8 cellular contexts compared by ENCODE assay signal in genomic region chr16:67483150-67483549, GRCh38. TPM values are rescaled to one million over a fixed set of nuclear protein-coding genes. Genes with fewer than 3 reads are reported as not detected.
DNase-seq lines count a peak whose midpoint lies in the region; ATAC-seq and TF ChIP-seq lines count a peak whose summit lies in the region.

TSS of gene AGRP (minus strand) at chr16:67483547. CDS start at chr16:67483398, 149 bp downstream.

- no peak for ATAC-seq in GM19351 (IDR thresholded peaks at IDR 0.05; ENCODE audit: unreplicated experiment)

- H3K27ac Mint-ChIP-seq in neural crest cell (ENCODE audit: unreplicated experiment) = no peak within 1 kb of the TSS

- H3K27me3 ChIP-seq in BLaER1 (no peaks in the 10 kb centered on the region), colonic mucosa (no peaks in the 10 kb centered on the region)

- DNase-seq in colonic mucosa (no peak), neural crest cell (ENCODE audit: low read depth, low spot score) (no peak), HCEC 1CT (no peak), NCI-H1694 treated with DMSO at 0.1 percent for 48 hours (lab: John Stamatoyannopoulos, UW) (no peak), Ammon's horn (ENCODE audit: low spot score) (no peak)

- H3K36me3 Mint-ChIP-seq in neural crest cell (ENCODE audit: low read depth) = no peaks in the 10 kb centered on the region

- no peak for TF ChIP-seq CTCF in colonic mucosa (IDR thresholded peaks at IDR 0.05)
- no peak for TF ChIP-seq CTCF in neural crest cell (conservative IDR thresholded peaks at IDR 0.05)

- intact Hi-C loops in colonic mucosa (cut with DNase I) = loop anchor here (5.0 kb wide), 1 partner anchor 39 kb away; no protein-coding TSS in a partner anchor

- peak within 1 kb of the TSS; percentile 100 for H3K4me3 Mint-ChIP-seq in neural crest cell

- no peaks in the 10 kb centered on the region for H3K9me3 ChIP-seq in BLaER1
- H3K9me3 ChIP-seq in KOPT-K1 (ENCODE audit: insufficient read depth, low read length, poor library complexity, severe bottlenecking) = no peaks in the 10 kb centered on the region
- no peaks in the 10 kb centered on the region for H3K9me3 ChIP-seq in colonic mucosa

- peaks cover 14% of the 10 kb centered on the region for H4K20me1 ChIP-seq in BLaER1

- peak within 1 kb of the TSS; percentile 85 for H3K9ac ChIP-seq in BLaER1
- peak within 1 kb of the TSS; percentile 38 to 99 for H3K9ac ChIP-seq in colonic mucosa (ENCODE audit: low read depth in 2 of 2, low read length in 2 of 2)

- H3K4me2 ChIP-seq in BLaER1 = peak within 1 kb of the TSS; percentile 94

- H3K36me3 ChIP-seq in BLaER1 = peaks cover 6% of the 10 kb centered on the region; the same call in 1 of the 2 replicates
- H3K36me3 ChIP-seq in KOPT-K1 (ENCODE audit: insufficient read depth, low read length) = peaks cover 25% of the 10 kb centered on the region
- H3K36me3 ChIP-seq in colonic mucosa = no peaks in the 10 kb centered on the region

- peaks cover 23% of the 10 kb centered on the region for H3K4me1 Mint-ChIP-seq in neural crest cell

- no peaks in the 10 kb centered on the region for H3K27me3 Mint-ChIP-seq in neural crest cell (ENCODE audit: low read depth)

- H3K4me3 ChIP-seq in BLaER1 = peak within 1 kb of the TSS; percentile 93
- no peak within 1 kb of the TSS for H3K4me3 ChIP-seq in colonic mucosa

- H3K9me3 Mint-ChIP-seq in neural crest cell = no peaks in the 10 kb centered on the region

- peaks cover 84% of the 10 kb centered on the region for H3K4me1 ChIP-seq in BLaER1
- peaks cover 14% of the 10 kb centered on the region for H3K4me1 ChIP-seq in colonic mucosa

- peak within 1 kb of the TSS; percentile 90 for H3K27ac ChIP-seq in BLaER1
- peak within 1 kb of the TSS; percentile 92 for H3K27ac ChIP-seq in KOPT-K1 (ENCODE audit: low read depth, low read length, poor library complexity, severe bottlenecking)
- H3K27ac ChIP-seq in colonic mucosa = no peak within 1 kb of the TSS

RNA-seq across cellular contexts. Expression of gene AGRP, which starts in this region (rescaled TPM):
- total RNA-seq in colonic mucosa (not detected), neural crest cell (not detected in 2 replicates)
